In the genomic region with DNA sequence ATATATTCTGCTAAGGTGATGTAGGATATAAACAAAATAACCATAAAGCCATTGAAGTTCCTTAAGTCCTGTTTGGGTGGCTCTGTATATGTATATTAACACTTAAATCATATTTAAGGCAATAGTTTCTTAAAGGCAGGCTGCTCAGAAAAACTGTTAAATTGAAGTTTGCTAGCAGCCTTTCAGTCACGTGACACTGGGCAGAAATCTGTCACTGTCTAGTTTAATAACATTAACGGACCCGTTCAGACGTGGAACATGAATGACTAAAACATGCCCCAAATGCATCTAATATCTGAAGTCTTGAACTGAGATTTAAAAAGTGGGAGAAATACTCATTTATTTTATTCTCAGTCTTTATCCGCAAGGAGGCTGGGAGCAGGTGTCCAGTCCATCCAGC, we compare ENCODE assay signal across 19 cellular contexts. TPM values are rescaled to one million over a fixed set of nuclear protein-coding genes. Genes with fewer than 3 reads are reported as not detected.
DNase-seq lines count a peak whose midpoint lies in the region; ATAC-seq and TF ChIP-seq lines count a peak whose summit lies in the region.
"Had no signal": no experiment of that assay in that cellular context is flagged by ENCODE, and none has a peak within 500 bp of the region (broad histone marks: within the 10 kb centered on the region; RNA-seq: fewer than 3 reads in every experiment).

No MANE protein-coding gene starts in this region.

- no peaks in the 10 kb centered on the region for H3K27me3 Mint-ChIP-seq in stimulated activated naive B cell treated with anti-CD40 and anti-IgM and Interleukin-4, amounts not matched to agents 10 μg/mL and 1 μg/mL and 100 μg/mL, for 72 hours
- H3K27me3 Mint-ChIP-seq: memory B cell had no signal

- H2AFZ ChIP-seq in mammary epithelial cell (ENCODE audit: low read depth, low read length): no peak overlapping the region
- H2AFZ ChIP-seq in fibroblast of lung (ENCODE audit: low read length): no peak overlapping the region
- H2AFZ ChIP-seq in smooth muscle cell (ENCODE audit: low read depth): no peak overlapping the region

- 27% methylated on average over 5 of the region's 5 CpGs for WGBS in mammary epithelial cell (ENCODE audit: low coverage, missing lambda C conversion rate)
- 88% methylated on average over 5 of the region's 5 CpGs for WGBS in smooth muscle cell (ENCODE audit: low lambda C conversion rate)

- H3K4me1 Mint-ChIP-seq in stimulated activated naive B cell treated with anti-CD40 and anti-IgM and Interleukin-4, amounts not matched to agents 10 μg/mL and 1 μg/mL and 100 μg/mL, for 72 hours: peaks cover 16 to 45% of the 10 kb centered on the region in 2 donors

- no TSS peak for BruUV-seq in mammary epithelial cell (replicated peaks; lab: Mats Ljungman, UMichigan)

- no peak for ATAC-seq in HG03342 (IDR thresholded peaks at IDR 0.05; ENCODE audit: unreplicated experiment)
- ATAC-seq in stimulated activated naive B cell treated with anti-CD40 and anti-IgM and Interleukin-4, amounts not matched to agents 10 μg/mL and 1 μg/mL and 100 μg/mL, for 72 hours (replicated peaks): no peak

- no peak overlapping the region for H3K27ac Mint-ChIP-seq in stimulated activated naive B cell treated with anti-CD40 and anti-IgM and Interleukin-4, amounts not matched to agents 10 μg/mL and 1 μg/mL and 100 μg/mL, for 72 hours
- H3K27ac Mint-ChIP-seq: memory B cell had no signal

- H3K36me3 Mint-ChIP-seq in stimulated activated naive B cell treated with anti-CD40 and anti-IgM and Interleukin-4, amounts not matched to agents 10 μg/mL and 1 μg/mL and 100 μg/mL, for 72 hours: peaks cover 14 to 20% of the 10 kb centered on the region in 2 donors

- H3K79me2 ChIP-seq in mammary epithelial cell (ENCODE audit: insufficient read depth, low read length) (peaks cover 78% of the 10 kb centered on the region), fibroblast of lung (ENCODE audit: control insufficient read depth, insufficient read depth, low read length) (peaks cover 66% of the 10 kb centered on the region), smooth muscle cell (ENCODE audit: low read depth) (peaks cover 73% of the 10 kb centered on the region)

- H3K9ac ChIP-seq in mammary epithelial cell (ENCODE audit: insufficient read depth, low read length) (no peak overlapping the region), fibroblast of lung (ENCODE audit: insufficient read depth, low read length) (no peak overlapping the region), smooth muscle cell (ENCODE audit: low read depth) (no peak overlapping the region)

- H3F3A ChIP-seq in smooth muscle cell (ENCODE audit: low read depth): peaks cover 19% of the 10 kb centered on the region

- no peak overlapping the region for H3K4me3 ChIP-seq in mammary epithelial cell (replicated peaks in 1 of 3; ENCODE audit: insufficient read depth in 1 of 3, low read depth in 2 of 3, low read length in 3 of 3)
- no peak overlapping the region for H3K4me3 ChIP-seq in breast epithelium
- peak overlapping the region; percentile 85 for H3K4me3 ChIP-seq in LNCaP clone FGC (ENCODE audit: low read depth, low read length)
- H3K4me3 ChIP-seq in fibroblast of lung (replicated peaks in 1 of 4; ENCODE audit: control extremely low read depth in 1 of 4, insufficient read depth in 1 of 4, low read depth in 3 of 4, low read length in 4 of 4): peak overlapping the region in 1 of 4 experiments; percentile 94
- peak overlapping the region; percentile 88 for H3K4me3 ChIP-seq in smooth muscle cell

- dilution Hi-C loops in mammary epithelial cell (cut with HindIII; ENCODE audit: low sequenced_read_pairs): no loop called here

- no peaks in the 10 kb centered on the region for H4K20me1 ChIP-seq in mammary epithelial cell (ENCODE audit: insufficient read depth, low read length)
- no peaks in the 10 kb centered on the region for H4K20me1 ChIP-seq in fibroblast of lung (ENCODE audit: control insufficient read depth, extremely low read depth, insufficient read depth, low read length)
- H4K20me1 ChIP-seq in smooth muscle cell (ENCODE audit: low read depth): peaks cover 74% of the 10 kb centered on the region

- no peaks in the 10 kb centered on the region for H3K9me3 Mint-ChIP-seq in stimulated activated naive B cell treated with anti-CD40 and anti-IgM and Interleukin-4, amounts not matched to agents 10 μg/mL and 1 μg/mL and 100 μg/mL, for 72 hours
- H3K9me3 Mint-ChIP-seq: memory B cell had no signal

- H3K9me3 ChIP-seq in mammary epithelial cell (replicated peaks; ENCODE audit: insufficient read depth, low read length) (no peaks in the 10 kb centered on the region), breast epithelium (no peaks in the 10 kb centered on the region), fibroblast of lung (ENCODE audit: control insufficient read depth, insufficient read depth, low read depth, low read length) (no peaks in the 10 kb centered on the region), smooth muscle cell (replicated peaks; ENCODE audit: low read depth) (no peaks in the 10 kb centered on the region)
- H3K9me3 ChIP-seq: neutrophil, sigmoid colon had no signal

- TF ChIP-seq CTCF in mammary epithelial cell (conservative IDR thresholded peaks at IDR 0.05 in 1 of 2, IDR thresholded peaks at IDR 0.05 in 1 of 2; ENCODE audit: extremely low read depth in 1 of 2, insufficient read depth in 1 of 2, low read depth in 1 of 2, low read length in 2 of 2) (no peak), breast epithelium (IDR thresholded peaks at IDR 0.05) (no peak), LNCaP clone FGC (IDR thresholded peaks at IDR 0.05; ENCODE audit: control insufficient read depth, extremely low read depth, insufficient read depth) (no peak), fibroblast of lung (conservative IDR thresholded peaks at IDR 0.05 in 1 of 2, IDR thresholded peaks at IDR 0.05 in 1 of 2; ENCODE audit: low read depth in 1 of 2, low read length in 2 of 2) (no peak), smooth muscle cell (IDR thresholded peaks at IDR 0.05; ENCODE audit: borderline replicate concordance, insufficient read depth, poor library complexity, severe bottlenecking) (no peak)

- H3K36me3 ChIP-seq in mammary epithelial cell (ENCODE audit: insufficient read depth, low read length) (peaks cover 19% of the 10 kb centered on the region), breast epithelium (peaks cover 4% of the 10 kb centered on the region), fibroblast of lung (ENCODE audit: control insufficient read depth, insufficient read depth, low read length) (peaks cover 5% of the 10 kb centered on the region), smooth muscle cell (ENCODE audit: low read depth) (peaks cover 4% of the 10 kb centered on the region)

- H3K4me2 ChIP-seq in mammary epithelial cell (ENCODE audit: insufficient read depth, low read depth, low read length) (peak overlapping the region; percentile 18), fibroblast of lung (ENCODE audit: extremely low read depth, insufficient read depth, low read length) (peak overlapping the region; percentile 83), smooth muscle cell (peak overlapping the region; percentile 91)

- in situ Hi-C loops in mammary epithelial cell (cut with MboI; ENCODE audit: low sequenced_read_pairs in 2 of 2): loop anchor here in 1 of 2 donors (10.0 kb wide), 1 partner anchor 112 kb away; no protein-coding TSS in a partner anchor

- H3K4me1 ChIP-seq in mammary epithelial cell (ENCODE audit: insufficient read depth, low read length): peaks cover 16% of the 10 kb centered on the region
- H3K4me1 ChIP-seq in breast epithelium: peaks cover 0 to 7% of the 10 kb centered on the region in 2 donors
- H3K4me1 ChIP-seq in fibroblast of lung (ENCODE audit: control insufficient read depth, extremely low read depth, insufficient read depth, low read length): no peaks in the 10 kb centered on the region
- H3K4me1 ChIP-seq in smooth muscle cell (ENCODE audit: low read depth): peaks cover 23% of the 10 kb centered on the region

- H3K27ac ChIP-seq in mammary epithelial cell (ENCODE audit: insufficient read depth, low read depth, low read length) (no peak overlapping the region), breast epithelium (no peak overlapping the region), fibroblast of lung (ENCODE audit: insufficient read depth, low read length) (no peak overlapping the region), smooth muscle cell (ENCODE audit: low read depth) (no peak overlapping the region)
- H3K27ac ChIP-seq: HL-60 had no signal

- DNase-seq in mammary epithelial cell (no peak), breast epithelium (ENCODE audit: low spot score in 2 of 2) (no peak), LNCaP clone FGC (ENCODE audit: low read depth) (no peak), fibroblast of lung (ENCODE audit: low read depth in 2 of 2) (no peak), smooth muscle cell (lab: John Stamatoyannopoulos, UW; ENCODE audit: unreplicated experiment) (no peak), NCI-H1436 treated with DMSO at 0.1 percent for 48 hours (lab: John Stamatoyannopoulos, UW) (no peak)
- no peak for DNase-seq in stimulated activated naive B cell treated with anti-CD40 and anti-IgM and Interleukin-4, amounts not matched to agents 10 μg/mL and 1 μg/mL and 100 μg/mL, for 72 hours
- DNase-seq: activated CD4-positive, alpha-beta T cell treated with anti-CD3 and anti-CD28 coated beads for 4 hours; activated T-cell treated with anti-CD3 and anti-CD28 coated beads for 4 hours; central memory CD4-positive, alpha-beta T cell; KG1; NCI-H2227 treated with DMSO at 0.1 percent for 48 hours; SHP77 treated with DMSO at 0.1 percent for 48 hours; sigmoid colon; stimulated activated CD4-positive, alpha-beta T cell treated with anti-CD3 and anti-CD28 coated beads, Interleukin-4, amount 100 ng/mL, for 4 hours had no signal

- intact Hi-C loops in mammary epithelial cell (cut with micrococcal nuclease): no loop called here
- intact Hi-C loops in breast epithelium (cut with DNase I; ENCODE audit: low total_unique reads): loop anchor here (10.0 kb wide), 1 partner anchor 72 kb away; the partner anchor contains the start of gene CTBS

- H3K4me3 Mint-ChIP-seq in stimulated activated naive B cell treated with anti-CD40 and anti-IgM and Interleukin-4, amounts not matched to agents 10 μg/mL and 1 μg/mL and 100 μg/mL, for 72 hours: no peak overlapping the region
- H3K4me3 Mint-ChIP-seq: memory B cell had no signal

- TF ChIP-seq POLR2A in breast epithelium (IDR thresholded peaks at IDR 0.05): no peak

- no peaks in the 10 kb centered on the region for H3K27me3 ChIP-seq in mammary epithelial cell (ENCODE audit: insufficient read depth, low read length)
- H3K27me3 ChIP-seq in breast epithelium: no peaks in the 10 kb centered on the region
- H3K27me3 ChIP-seq in fibroblast of lung (ENCODE audit: control insufficient read depth, insufficient read depth, low read length): no peaks in the 10 kb centered on the region
- no peaks in the 10 kb centered on the region for H3K27me3 ChIP-seq in smooth muscle cell (ENCODE audit: low read depth)
- H3K27me3 ChIP-seq: neutrophil, sigmoid colon had no signal

- CTCF ChIA-PET in mammary epithelial cell (lab: Charles Lee; ENCODE audit: low non-redundant PET): no interaction called here

RNA-seq across cellular contexts. Expression of gene SPATA1, which starts 3.3 kb away (rescaled TPM):
- total RNA-seq in mammary epithelial cell (1 to 10 TPM in 1 of 2 donors, under 1 TPM in 1; 0.33 to 1.4 TPM), breast epithelium (1 to 10 TPM in 1 of 3 donors, under 1 TPM in 2; 0.16 to 1.0 (median 0.33) TPM), fibroblast of lung (1.0 and 1.7 TPM in 2 replicates), smooth muscle cell (0.27 and 2.3 TPM in 2 replicates)
- polyA plus RNA-seq in mammary epithelial cell (not detected), fibroblast of lung (0.54 and 0.96 TPM in 2 replicates), smooth muscle cell (0.94 TPM in 1 of 2 replicates, not detected in the other)
- polyA minus RNA-seq in mammary epithelial cell (not detected), fibroblast of lung (ENCODE audit: low replicate concordance) (not detected in 2 replicates)
- 0.66 and 0.98 TPM in 2 replicates for polyA plus RNA-seq in fibroblast of lung (2012)

RNA-seq across cellular contexts. Expression of gene GNG5, which starts 3.5 kb away (rescaled TPM):
- 100 to 1,000 TPM in 1 of 2 donors, 10 to 100 TPM in 1; 20.5 to 115 TPM for total RNA-seq in mammary epithelial cell
- polyA plus RNA-seq in mammary epithelial cell: 88.9 TPM
- polyA minus RNA-seq in mammary epithelial cell: 54.9 TPM
- total RNA-seq in breast epithelium: 10 to 100 TPM; 47.8 to 66.6 (median 47.9) TPM
- total RNA-seq in fibroblast of lung: 9.5 and 13.7 TPM in 2 replicates
- polyA plus RNA-seq in fibroblast of lung: 59.4 and 73.3 TPM in 2 replicates
- 207 and 262 TPM in 2 replicates for polyA plus RNA-seq in fibroblast of lung (2012)
- 20.0 and 25.4 TPM in 2 replicates for polyA minus RNA-seq in fibroblast of lung (ENCODE audit: low replicate concordance)
- 257 and 342 TPM in 2 replicates for total RNA-seq in smooth muscle cell
- 722 and 772 TPM in 2 replicates for polyA plus RNA-seq in smooth muscle cell

RNA-seq across cellular contexts. Expression of gene RPF1, which starts 23.8 kb away (rescaled TPM):
- total RNA-seq in mammary epithelial cell (10 to 100 TPM; 22.0 to 37.3 TPM), breast epithelium (10 to 100 TPM; 33.6 to 44.6 (median 41.6) TPM), fibroblast of lung (31.6 and 32.2 TPM in 2 replicates), smooth muscle cell (71.4 and 78.9 TPM in 2 replicates)
- polyA plus RNA-seq in mammary epithelial cell (27.4 TPM), fibroblast of lung (40.6 and 44.2 TPM in 2 replicates), smooth muscle cell (32.4 and 33.2 TPM in 2 replicates)
- polyA minus RNA-seq in mammary epithelial cell (27.8 TPM), fibroblast of lung (ENCODE audit: low replicate concordance) (0.59 TPM in 1 of 2 replicates, not detected in the other)
- 32.6 and 36.9 TPM in 2 replicates for polyA plus RNA-seq in fibroblast of lung (2012)

Comparison
In these comparisons a context has a peak if more than half of its experiments do, and no peak if none do; other contexts are left out.
1. H3K4me2 ChIP-seq: peak in every context shown above with its lines; median percentile 91 in smooth muscle cell; 83 in fibroblast of lung; 18 in mammary epithelial cell.
2. H3K4me3 ChIP-seq: peak in LNCaP clone FGC (single experiment) and smooth muscle cell (single experiment); none in mammary epithelial cell (0 of 3) and breast epithelium (0 of 3).